24 cellular contexts compared by ENCODE assay signal in the genomic region with DNA sequence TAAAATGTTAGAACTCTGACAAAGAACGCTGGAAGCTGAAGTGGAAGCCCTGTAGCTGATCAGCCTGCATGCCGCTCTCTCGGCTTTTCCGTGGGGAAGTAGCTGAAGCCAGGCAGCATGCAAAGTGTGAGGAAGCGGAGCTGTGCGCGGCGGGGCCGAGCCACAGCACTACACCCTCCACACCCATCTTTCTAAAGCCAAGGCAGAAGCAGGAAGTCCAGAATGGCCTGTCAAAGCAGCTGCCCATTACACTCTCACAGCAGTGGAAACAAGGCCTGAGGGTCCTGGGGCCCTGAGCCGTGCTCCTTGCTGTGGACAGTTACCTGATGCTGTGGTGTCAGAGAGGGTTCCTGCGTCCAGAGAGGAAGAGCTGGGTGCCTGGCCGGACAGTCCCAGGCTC.
DNase-seq lines count a peak whose midpoint lies in the region; ATAC-seq, FAIRE-seq and TF ChIP-seq lines count a peak whose summit lies in the region.
"Had no signal": no experiment of that assay in that cellular context is flagged by ENCODE, and none has a peak within 500 bp of the region (broad histone marks: within the 10 kb centered on the region; RNA-seq: fewer than 3 reads in every experiment).

No MANE protein-coding gene starts in this region.

- peaks cover 4 to 12% of the 10 kb centered on the region in 2 experiments for H4K20me1 ChIP-seq in H1 (replicated peaks in 1 of 2; ENCODE audit: control insufficient read depth in 1 of 2, insufficient read depth in 2 of 2, low read length in 2 of 2)

- no peak overlapping the region for H3K27ac ChIP-seq in H1 (ENCODE audit: low read depth, low read length)
- no peak overlapping the region for H3K27ac ChIP-seq in lung (ENCODE audit: low read depth in 1 of 2, low read length in 1 of 2)
- H3K27ac ChIP-seq: body of pancreas, SK-N-MC had no signal

- H3K9ac ChIP-seq in NT2/D1 (ENCODE audit: insufficient read length, low read depth) (peak overlapping the region; percentile 38), H1 (replicated peaks in 1 of 4; ENCODE audit: extremely low read depth in 1 of 4, low read depth in 3 of 4, low read length in 3 of 4) (no peak overlapping the region)

- no peak overlapping the region for H3K27ac Mint-ChIP-seq in glutamatergic neuron (ENCODE audit: unreplicated experiment)
- H3K27ac Mint-ChIP-seq: activated CD8-positive, alpha-beta T cell treated with anti-CD3 and anti-CD28 coated beads for 36 hours had no signal

- H3K4me2 ChIP-seq in H1 (ENCODE audit: insufficient read depth in 1 of 2, low read depth in 2 of 2, low read length in 2 of 2), result no peak overlapping the region
- H3K4me2 ChIP-seq: smooth muscle cell had no signal

- H3K23ac ChIP-seq in H1 (ENCODE audit: insufficient read length), result no peak overlapping the region

- H2BK12ac ChIP-seq in H1 (ENCODE audit: low read depth, low read length), result no peak overlapping the region

- no peak for FAIRE-seq in H1 (lab: Jason Lieb, UNC)

- no peak for TF ChIP-seq EP300 in H1 (IDR thresholded peaks at IDR 0.05; ENCODE audit: borderline replicate concordance in 1 of 2, low read depth in 2 of 2, low read length in 2 of 2)

- H3K4me1 ChIP-seq in NT2/D1 (ENCODE audit: insufficient read depth, insufficient read length) (peaks cover 6% of the 10 kb centered on the region), H1 (replicated peaks in 1 of 4; ENCODE audit: control insufficient read depth in 3 of 4, insufficient read depth in 4 of 4, low read length in 3 of 4) (0 out of 7 replicates have a peak, but pooled peaks cover 0 to 6% (median 0%) of the 10 kb centered on the region in 4 experiments), lung (ENCODE audit: control insufficient read depth in 2 of 2, insufficient read depth in 2 of 2, low read length in 2 of 2) (no peaks in the 10 kb centered on the region)
- H3K4me1 ChIP-seq: body of pancreas, Caco-2, gastrocnemius medialis had no signal

- no peak overlapping the region for H3K18ac ChIP-seq in H1 (ENCODE audit: extremely low read depth, low read length)

- no peak overlapping the region for H3K4ac ChIP-seq in H1 (replicated peaks; ENCODE audit: insufficient read length, low read depth, low read length)

- H3K36me3 ChIP-seq in NT2/D1 (ENCODE audit: insufficient read depth, insufficient read length, low read length), result peaks cover 77% of the 10 kb centered on the region
- peaks cover 44 to 94% (median 73%) of the 10 kb centered on the region in 4 experiments for H3K36me3 ChIP-seq in H1 (ENCODE audit: control insufficient read depth in 2 of 4, insufficient read depth in 4 of 4, low read length in 3 of 4)
- peaks cover 40 to 52% of the 10 kb centered on the region in 2 donors for H3K36me3 ChIP-seq in lung (ENCODE audit: control insufficient read depth in 2 of 2, insufficient read depth in 2 of 2, low read length in 2 of 2)

- H3K27me3 Mint-ChIP-seq in glutamatergic neuron (ENCODE audit: unreplicated experiment), result no peaks in the 10 kb centered on the region
- H3K27me3 Mint-ChIP-seq: activated CD8-positive, alpha-beta T cell treated with anti-CD3 and anti-CD28 coated beads for 36 hours had no signal

- H3K79me1 ChIP-seq in H1 (ENCODE audit: low read depth, low read length), result no peaks in the 10 kb centered on the region; the same call in 1 of the 2 replicates

- H3K56ac ChIP-seq in H1 (replicated peaks; ENCODE audit: insufficient read length, low read depth, low read length), result no peak overlapping the region

- H3K36me3 Mint-ChIP-seq in glutamatergic neuron (ENCODE audit: unreplicated experiment), result peaks cover 4% of the 10 kb centered on the region

- WGBS in H1 (ENCODE audit: extremely low coverage in 1 of 2, insufficient coverage in 1 of 2, insufficient read length in 1 of 2, insufficient replicate concordance in 2 of 2, low coverage in 1 of 2, low lambda C conversion rate in 2 of 2, missing lambda C conversion rate in 1 of 2), 2 experiments, result 97% methylated on average over 12 of the region's 12 CpGs; no CpG with 5 or more reads in 1 of the 2 experiments
- WGBS in lung, 2 donors, result 86 to 87% methylated on average over 12 of the region's 12 CpGs

- no peaks in the 10 kb centered on the region; a peak in 1 of 4 replicates for H3K79me2 ChIP-seq in H1 (ENCODE audit: control insufficient read depth in 1 of 2, insufficient read depth in 2 of 2, low read length in 2 of 2)

- CTCF ChIA-PET in H1 (lab: Charles Lee; ENCODE audit: partially characterized antibody), result interaction anchor here (0.6 to 3.7 kb wide), 6 partner anchors 12 to 839 kb away, joined by 3 to 13 read pairs (median 4); no protein-coding TSS in a partner anchor

- no peak overlapping the region for H3K4me3 ChIP-seq in NT2/D1 (ENCODE audit: insufficient read length, low read depth)
- H3K4me3 ChIP-seq in H1 (ENCODE audit: extremely low read depth in 1 of 4, insufficient read depth in 2 of 4, low read depth in 3 of 4, low read length in 4 of 4), result no peak overlapping the region
- H3K4me3 ChIP-seq in lung, result no peak overlapping the region
- H3K4me3 ChIP-seq: body of pancreas, esophagus muscularis mucosa, gastrocnemius medialis, SK-N-MC, smooth muscle cell had no signal

- no peak overlapping the region for H3K4me3 Mint-ChIP-seq in glutamatergic neuron (ENCODE audit: unreplicated experiment)
- H3K4me3 Mint-ChIP-seq: activated CD8-positive, alpha-beta T cell treated with anti-CD3 and anti-CD28 coated beads for 36 hours had no signal

- H2BK120ac ChIP-seq in H1 (replicated peaks; ENCODE audit: low read depth, low read length), result no peak overlapping the region

- H3K4me1 Mint-ChIP-seq in glutamatergic neuron (ENCODE audit: low read depth, unreplicated experiment), result no peaks in the 10 kb centered on the region

- no peaks in the 10 kb centered on the region for H3K23me2 ChIP-seq in H1 (ENCODE audit: low read depth, low read length)

- TF ChIP-seq POLR2A in H1 (IDR thresholded peaks at IDR 0.05; ENCODE audit: control extremely low read depth in 1 of 2, low read depth in 2 of 2, low read length in 2 of 2), result no peak

- H2AK5ac ChIP-seq in H1 (ENCODE audit: low read depth, low read length), result no peak overlapping the region

- H4K8ac ChIP-seq in H1 (ENCODE audit: extremely low read depth, insufficient read depth, low read length), result peak overlapping the region; percentile 69

- H4K91ac ChIP-seq in H1 (replicated peaks; ENCODE audit: insufficient read length, low read length), result no peak overlapping the region

- no peak overlapping the region for H4K5ac ChIP-seq in H1 (ENCODE audit: insufficient read length, low read depth, low read length)

- no peaks in the 10 kb centered on the region for H3K27me3 ChIP-seq in NT2/D1 (ENCODE audit: insufficient read depth, insufficient read length)
- H3K27me3 ChIP-seq in H1 (replicated peaks in 1 of 4; ENCODE audit: control insufficient read depth in 3 of 4, extremely low read depth in 1 of 4, insufficient read depth in 3 of 4, low read length in 3 of 4), result no peaks in the 10 kb centered on the region
- no peaks in the 10 kb centered on the region for H3K27me3 ChIP-seq in lung (ENCODE audit: control insufficient read depth, insufficient read depth)
- H3K27me3 ChIP-seq: body of pancreas, esophagus muscularis mucosa, gastrocnemius medialis had no signal

- H2AFZ ChIP-seq in H1 (ENCODE audit: low read length), result no peak overlapping the region

- TF ChIP-seq CTCF in H1 (IDR thresholded peaks at IDR 0.05; ENCODE audit: control extremely low read depth in 1 of 3, insufficient read depth in 1 of 3, low read depth in 1 of 3, low read length in 3 of 3) (no peak), lung (IDR thresholded peaks at IDR 0.05; ENCODE audit: control extremely low read depth, extremely low read depth) (no peak), glutamatergic neuron (IDR thresholded peaks at IDR 0.05; ENCODE audit: partially characterized antibody, unreplicated experiment) (no peak)

- ATAC-seq in lung (ENCODE audit: insufficient read depth, low FRiP score), result peak; percentile 34
- ATAC-seq: activated CD8-positive, alpha-beta T cell treated with anti-CD3 and anti-CD28 coated beads for 36 hours; body of pancreas; gastrocnemius medialis had no signal

- peaks cover 5% of the 10 kb centered on the region; the same call in 1 of the 2 replicates for H3K9me3 ChIP-seq in NT2/D1 (ENCODE audit: insufficient read depth, low read length)
- no peaks in the 10 kb centered on the region for H3K9me3 ChIP-seq in H1 (ENCODE audit: insufficient read depth in 2 of 2, low read depth in 1 of 2, low read length in 1 of 2)
- H3K9me3 ChIP-seq in lung (ENCODE audit: control insufficient read depth in 2 of 2, insufficient read depth in 1 of 2, low read length in 1 of 2), result no peaks in the 10 kb centered on the region
- H3K9me3 ChIP-seq: body of pancreas, Caco-2, esophagus muscularis mucosa, gastrocnemius medialis had no signal

- H2BK15ac ChIP-seq in H1 (ENCODE audit: low read length), result no peak overlapping the region

- POLR2A ChIA-PET in H1 (lab: Charles Lee; ENCODE audit: partially characterized antibody), result interaction anchor here (0.9 to 1.5 kb wide), 3 partner anchors 12 to 35 kb away, joined by 3 to 5 read pairs (median 4); no protein-coding TSS in a partner anchor

- H3K14ac ChIP-seq in H1 (ENCODE audit: insufficient read length), result no peak overlapping the region

- H3K9me3 Mint-ChIP-seq in glutamatergic neuron (ENCODE audit: unreplicated experiment), result no peaks in the 10 kb centered on the region
- H3K9me3 Mint-ChIP-seq: activated CD8-positive, alpha-beta T cell treated with anti-CD3 and anti-CD28 coated beads for 36 hours had no signal

- no peak overlapping the region for H2BK20ac ChIP-seq in H1 (ENCODE audit: low read length)

- TF ChIP-seq RAD21 in H1 (IDR thresholded peaks at IDR 0.05 in 1 of 2, conservative IDR thresholded peaks at IDR 0.05 in 1 of 2; ENCODE audit: low read depth in 2 of 2, low read length in 2 of 2), result no peak

- DNase-seq in ELF-1 (ENCODE audit: low read depth, low spot score) (peak; percentile 25), NT2/D1 (ENCODE audit: low read depth, low spot score) (no peak), H1 (ENCODE audit: low read depth in 1 of 2, low spot score in 2 of 2) (no peak), lung (ENCODE audit: low spot score) (no peak), glutamatergic neuron (no peak), SW480 (ENCODE audit: low spot score) (no peak), NCI-H1092 (lab: John Stamatoyannopoulos, UW) (no peak)
- DNase-seq in activated CD4-positive, CD25-positive, alpha-beta regulatory T cell (lab: John Stamatoyannopoulos, UW), result no peak
- DNase-seq: activated CD8-positive, alpha-beta T cell treated with anti-CD3 and anti-CD28 coated beads for 36 hours; activated gamma-delta T cell treated with Interleukin-2 at 50 U/mL for 16 hours; body of pancreas; Caco-2; DND-41; effector memory CD4-positive, alpha-beta T cell; gastrocnemius medialis; islet precursor cell; Karpas-422; NCI-H1694 treated with DMSO at 0.1 percent for 48 hours; NCI-H69; stimulated activated CD4-positive, alpha-beta T cell treated with anti-CD3 and anti-CD28 coated beads, Interleukin-2, amount 100 ng/mL, for 24 hours; T-helper 2 cell had no signal

- H2BK5ac ChIP-seq in H1 (ENCODE audit: low read depth, low read length), result no peak overlapping the region

TF ChIP-seq in H1, 55 proteins besides CTCF, POLR2A, EP300 and RAD21 (continues in another document):
- no peak for TF ChIP-seq SP2 (IDR thresholded peaks at IDR 0.05; ENCODE audit: low read length)
- no peak for TF ChIP-seq SP1 (IDR thresholded peaks at IDR 0.05; ENCODE audit: low read depth, low read length)
- 0 out of 2 replicates have a peak, but pooled peaks have one; percentile 23 for TF ChIP-seq POLR2AphosphoS5 (IDR thresholded peaks at IDR 0.05; ENCODE audit: low read depth, low read length)
